In the genomic region with DNA sequence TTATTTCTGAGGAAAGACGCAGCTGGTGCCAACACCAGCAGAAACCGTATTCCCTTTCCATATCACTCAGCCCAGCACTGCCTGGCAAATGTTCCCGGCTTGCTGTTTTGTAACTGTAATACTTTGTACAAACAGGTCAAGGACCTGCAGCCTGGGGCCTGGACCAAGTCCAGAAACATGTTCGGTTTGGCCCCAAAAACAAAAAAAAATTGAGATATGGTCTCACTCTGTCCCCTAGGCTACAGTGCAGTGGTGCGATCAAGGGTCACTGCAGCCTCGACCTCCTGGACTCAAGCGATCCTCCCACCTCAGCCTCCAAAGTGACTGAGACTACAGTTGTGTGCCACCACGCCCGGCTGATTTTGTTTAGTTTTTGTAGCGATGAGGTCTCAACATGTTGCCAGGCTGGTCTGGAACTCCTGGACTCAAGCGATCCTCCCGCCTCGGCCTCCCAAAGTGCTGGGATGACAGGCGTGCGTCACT, we compare ENCODE assay signal across 1 cellular context.
TF ChIP-seq lines count a peak whose summit lies in the region.

No MANE protein-coding gene starts in this region.

TF ChIP-seq in HepG2, 621 proteins besides CTCF, POLR2A, EP300 and RAD21 (continued from another document and continues in another):
- TF ChIP-seq, protein P1, sequence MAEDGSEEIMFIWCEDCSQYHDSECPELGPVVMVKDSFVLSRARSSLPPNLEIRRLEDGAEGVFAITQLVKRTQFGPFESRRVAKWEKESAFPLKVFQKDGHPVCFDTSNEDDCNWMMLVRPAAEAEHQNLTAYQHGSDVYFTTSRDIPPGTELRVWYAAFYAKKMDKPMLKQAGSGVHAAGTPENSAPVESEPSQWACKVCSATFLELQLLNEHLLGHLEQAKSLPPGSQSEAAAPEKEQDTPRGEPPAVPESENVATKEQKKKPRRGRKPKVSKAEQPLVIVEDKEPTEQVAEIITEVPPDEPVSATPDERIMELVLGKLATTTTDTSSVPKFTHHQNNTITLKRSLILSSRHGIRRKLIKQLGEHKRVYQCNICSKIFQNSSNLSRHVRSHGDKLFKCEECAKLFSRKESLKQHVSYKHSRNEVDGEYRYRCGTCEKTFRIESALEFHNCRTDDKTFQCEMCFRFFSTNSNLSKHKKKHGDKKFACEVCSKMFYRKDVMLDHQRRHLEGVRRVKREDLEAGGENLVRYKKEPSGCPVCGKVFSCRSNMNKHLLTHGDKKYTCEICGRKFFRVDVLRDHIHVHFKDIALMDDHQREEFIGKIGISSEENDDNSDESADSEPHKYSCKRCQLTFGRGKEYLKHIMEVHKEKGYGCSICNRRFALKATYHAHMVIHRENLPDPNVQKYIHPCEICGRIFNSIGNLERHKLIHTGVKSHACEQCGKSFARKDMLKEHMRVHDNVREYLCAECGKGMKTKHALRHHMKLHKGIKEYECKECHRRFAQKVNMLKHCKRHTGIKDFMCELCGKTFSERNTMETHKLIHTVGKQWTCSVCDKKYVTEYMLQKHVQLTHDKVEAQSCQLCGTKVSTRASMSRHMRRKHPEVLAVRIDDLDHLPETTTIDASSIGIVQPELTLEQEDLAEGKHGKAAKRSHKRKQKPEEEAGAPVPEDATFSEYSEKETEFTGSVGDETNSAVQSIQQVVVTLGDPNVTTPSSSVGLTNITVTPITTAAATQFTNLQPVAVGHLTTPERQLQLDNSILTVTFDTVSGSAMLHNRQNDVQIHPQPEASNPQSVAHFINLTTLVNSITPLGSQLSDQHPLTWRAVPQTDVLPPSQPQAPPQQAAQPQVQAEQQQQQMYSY (CRISPR knock-in tag; IDR thresholded peaks at IDR 0.05) = no peak
- TF ChIP-seq ZNF644 (CRISPR knock-in tag; IDR thresholded peaks at IDR 0.05; ENCODE audit: low read depth) (no peak), ZBTB7B (CRISPR knock-in tag; IDR thresholded peaks at IDR 0.05) (no peak), PAX8 (CRISPR knock-in tag; IDR thresholded peaks at IDR 0.05; ENCODE audit: borderline replicate concordance) (no peak), EZH2 (conservative IDR thresholded peaks at IDR 0.05; ENCODE audit: low read depth, low read length) (no peak), FOXO1 (CRISPR knock-in tag; IDR thresholded peaks at IDR 0.05) (no peak), RFXANK (CRISPR knock-in tag; IDR thresholded peaks at IDR 0.05) (no peak), SNRNP70 (IDR thresholded peaks at IDR 0.05; ENCODE audit: low read depth, low read length) (no peak), ZNF792 (CRISPR knock-in tag; IDR thresholded peaks at IDR 0.05) (no peak), SMARCE1 (IDR thresholded peaks at IDR 0.05; ENCODE audit: borderline replicate concordance) (no peak), CHD4 (IDR thresholded peaks at IDR 0.05; ENCODE audit: borderline replicate concordance, low read length) (peak; percentile 75; the same call in 1 of the 2 replicates), SAFB2 (CRISPR knock-in tag; IDR thresholded peaks at IDR 0.05; ENCODE audit: borderline replicate concordance, low read depth) (no peak), ESRRA (CRISPR knock-in tag; IDR thresholded peaks at IDR 0.05; ENCODE audit: low read depth) (peak; percentile 66; the same call in 1 of the 2 replicates), KLF12 (CRISPR knock-in tag; IDR thresholded peaks at IDR 0.05; ENCODE audit: borderline replicate concordance) (no peak), RARA (CRISPR knock-in tag; IDR thresholded peaks at IDR 0.05) (peak; percentile 61; the same call in 1 of the 2 replicates), IRF2 (CRISPR knock-in tag; IDR thresholded peaks at IDR 0.05) (no peak), NR2F2 (IDR thresholded peaks at IDR 0.05; ENCODE audit: borderline replicate concordance, low read depth) (peak; percentile 60; the same call in 1 of the 2 replicates), CBFB (CRISPR knock-in tag; IDR thresholded peaks at IDR 0.05) (no peak), KDM1A (CRISPR knock-in tag; IDR thresholded peaks at IDR 0.05) (0 out of 2 replicates have a peak, but pooled peaks have one; percentile 42), SCMH1 (CRISPR knock-in tag; IDR thresholded peaks at IDR 0.05; ENCODE audit: borderline replicate concordance) (no peak), ZNF816 (CRISPR knock-in tag; IDR thresholded peaks at IDR 0.05; ENCODE audit: borderline replicate concordance) (no peak), ISX (CRISPR knock-in tag; conservative IDR thresholded peaks at IDR 0.05) (no peak)
- TF ChIP-seq, protein P2, sequence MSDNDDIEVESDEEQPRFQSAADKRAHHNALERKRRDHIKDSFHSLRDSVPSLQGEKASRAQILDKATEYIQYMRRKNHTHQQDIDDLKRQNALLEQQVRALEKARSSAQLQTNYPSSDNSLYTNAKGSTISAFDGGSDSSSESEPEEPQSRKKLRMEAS (IDR thresholded peaks at IDR 0.05) = no peak; the same call in 1 of the 2 replicates
- TF ChIP-seq, protein P3, sequence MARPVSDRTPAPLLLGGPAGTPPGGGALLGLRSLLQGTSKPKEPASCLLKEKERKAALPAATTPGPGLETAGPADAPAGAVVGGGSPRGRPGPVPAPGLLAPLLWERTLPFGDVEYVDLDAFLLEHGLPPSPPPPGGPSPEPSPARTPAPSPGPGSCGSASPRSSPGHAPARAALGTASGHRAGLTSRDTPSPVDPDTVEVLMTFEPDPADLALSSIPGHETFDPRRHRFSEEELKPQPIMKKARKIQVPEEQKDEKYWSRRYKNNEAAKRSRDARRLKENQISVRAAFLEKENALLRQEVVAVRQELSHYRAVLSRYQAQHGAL (CRISPR knock-in tag; IDR thresholded peaks at IDR 0.05; ENCODE audit: not compliant biosample characterization) = no peak
- TF ChIP-seq, protein P4, sequence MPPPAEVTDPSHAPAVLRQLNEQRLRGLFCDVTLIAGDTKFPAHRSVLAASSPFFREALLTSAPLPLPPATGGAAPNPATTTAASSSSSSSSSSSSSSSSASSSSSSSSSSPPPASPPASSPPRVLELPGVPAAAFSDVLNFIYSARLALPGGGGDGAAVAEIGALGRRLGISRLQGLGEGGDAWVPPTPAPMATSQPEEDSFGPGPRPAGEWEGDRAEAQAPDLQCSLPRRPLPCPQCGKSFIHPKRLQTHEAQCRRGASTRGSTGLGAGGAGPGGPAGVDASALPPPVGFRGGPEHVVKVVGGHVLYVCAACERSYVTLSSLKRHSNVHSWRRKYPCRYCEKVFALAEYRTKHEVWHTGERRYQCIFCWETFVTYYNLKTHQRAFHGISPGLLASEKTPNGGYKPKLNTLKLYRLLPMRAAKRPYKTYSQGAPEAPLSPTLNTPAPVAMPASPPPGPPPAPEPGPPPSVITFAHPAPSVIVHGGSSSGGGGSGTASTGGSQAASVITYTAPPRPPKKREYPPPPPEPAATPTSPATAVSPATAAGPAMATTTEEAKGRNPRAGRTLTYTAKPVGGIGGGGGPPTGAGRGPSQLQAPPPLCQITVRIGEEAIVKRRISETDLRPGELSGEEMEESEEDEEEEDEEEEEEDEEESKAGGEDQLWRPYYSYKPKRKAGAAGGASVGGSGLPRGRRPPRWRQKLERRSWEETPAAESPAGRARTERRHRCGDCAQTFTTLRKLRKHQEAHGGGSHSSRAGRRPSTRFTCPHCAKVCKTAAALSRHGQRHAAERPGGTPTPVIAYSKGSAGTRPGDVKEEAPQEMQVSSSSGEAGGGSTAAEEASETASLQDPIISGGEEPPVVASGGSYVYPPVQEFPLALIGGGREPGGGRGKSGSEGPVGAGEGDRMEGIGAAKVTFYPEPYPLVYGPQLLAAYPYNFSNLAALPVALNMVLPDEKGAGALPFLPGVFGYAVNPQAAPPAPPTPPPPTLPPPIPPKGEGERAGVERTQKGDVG (CRISPR knock-in tag; IDR thresholded peaks at IDR 0.05; ENCODE audit: borderline replicate concordance) = 0 out of 2 replicates have a peak, but pooled peaks have one; percentile 13
- TF ChIP-seq, protein P5, sequence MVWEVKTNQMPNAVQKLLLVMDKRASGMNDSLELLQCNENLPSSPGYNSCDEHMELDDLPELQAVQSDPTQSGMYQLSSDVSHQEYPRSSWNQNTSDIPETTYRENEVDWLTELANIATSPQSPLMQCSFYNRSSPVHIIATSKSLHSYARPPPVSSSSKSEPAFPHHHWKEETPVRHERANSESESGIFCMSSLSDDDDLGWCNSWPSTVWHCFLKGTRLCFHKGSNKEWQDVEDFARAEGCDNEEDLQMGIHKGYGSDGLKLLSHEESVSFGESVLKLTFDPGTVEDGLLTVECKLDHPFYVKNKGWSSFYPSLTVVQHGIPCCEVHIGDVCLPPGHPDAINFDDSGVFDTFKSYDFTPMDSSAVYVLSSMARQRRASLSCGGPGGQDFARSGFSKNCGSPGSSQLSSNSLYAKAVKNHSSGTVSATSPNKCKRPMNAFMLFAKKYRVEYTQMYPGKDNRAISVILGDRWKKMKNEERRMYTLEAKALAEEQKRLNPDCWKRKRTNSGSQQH (CRISPR knock-in tag; IDR thresholded peaks at IDR 0.05; ENCODE audit: low read depth) = no peak
- TF ChIP-seq, protein P6, sequence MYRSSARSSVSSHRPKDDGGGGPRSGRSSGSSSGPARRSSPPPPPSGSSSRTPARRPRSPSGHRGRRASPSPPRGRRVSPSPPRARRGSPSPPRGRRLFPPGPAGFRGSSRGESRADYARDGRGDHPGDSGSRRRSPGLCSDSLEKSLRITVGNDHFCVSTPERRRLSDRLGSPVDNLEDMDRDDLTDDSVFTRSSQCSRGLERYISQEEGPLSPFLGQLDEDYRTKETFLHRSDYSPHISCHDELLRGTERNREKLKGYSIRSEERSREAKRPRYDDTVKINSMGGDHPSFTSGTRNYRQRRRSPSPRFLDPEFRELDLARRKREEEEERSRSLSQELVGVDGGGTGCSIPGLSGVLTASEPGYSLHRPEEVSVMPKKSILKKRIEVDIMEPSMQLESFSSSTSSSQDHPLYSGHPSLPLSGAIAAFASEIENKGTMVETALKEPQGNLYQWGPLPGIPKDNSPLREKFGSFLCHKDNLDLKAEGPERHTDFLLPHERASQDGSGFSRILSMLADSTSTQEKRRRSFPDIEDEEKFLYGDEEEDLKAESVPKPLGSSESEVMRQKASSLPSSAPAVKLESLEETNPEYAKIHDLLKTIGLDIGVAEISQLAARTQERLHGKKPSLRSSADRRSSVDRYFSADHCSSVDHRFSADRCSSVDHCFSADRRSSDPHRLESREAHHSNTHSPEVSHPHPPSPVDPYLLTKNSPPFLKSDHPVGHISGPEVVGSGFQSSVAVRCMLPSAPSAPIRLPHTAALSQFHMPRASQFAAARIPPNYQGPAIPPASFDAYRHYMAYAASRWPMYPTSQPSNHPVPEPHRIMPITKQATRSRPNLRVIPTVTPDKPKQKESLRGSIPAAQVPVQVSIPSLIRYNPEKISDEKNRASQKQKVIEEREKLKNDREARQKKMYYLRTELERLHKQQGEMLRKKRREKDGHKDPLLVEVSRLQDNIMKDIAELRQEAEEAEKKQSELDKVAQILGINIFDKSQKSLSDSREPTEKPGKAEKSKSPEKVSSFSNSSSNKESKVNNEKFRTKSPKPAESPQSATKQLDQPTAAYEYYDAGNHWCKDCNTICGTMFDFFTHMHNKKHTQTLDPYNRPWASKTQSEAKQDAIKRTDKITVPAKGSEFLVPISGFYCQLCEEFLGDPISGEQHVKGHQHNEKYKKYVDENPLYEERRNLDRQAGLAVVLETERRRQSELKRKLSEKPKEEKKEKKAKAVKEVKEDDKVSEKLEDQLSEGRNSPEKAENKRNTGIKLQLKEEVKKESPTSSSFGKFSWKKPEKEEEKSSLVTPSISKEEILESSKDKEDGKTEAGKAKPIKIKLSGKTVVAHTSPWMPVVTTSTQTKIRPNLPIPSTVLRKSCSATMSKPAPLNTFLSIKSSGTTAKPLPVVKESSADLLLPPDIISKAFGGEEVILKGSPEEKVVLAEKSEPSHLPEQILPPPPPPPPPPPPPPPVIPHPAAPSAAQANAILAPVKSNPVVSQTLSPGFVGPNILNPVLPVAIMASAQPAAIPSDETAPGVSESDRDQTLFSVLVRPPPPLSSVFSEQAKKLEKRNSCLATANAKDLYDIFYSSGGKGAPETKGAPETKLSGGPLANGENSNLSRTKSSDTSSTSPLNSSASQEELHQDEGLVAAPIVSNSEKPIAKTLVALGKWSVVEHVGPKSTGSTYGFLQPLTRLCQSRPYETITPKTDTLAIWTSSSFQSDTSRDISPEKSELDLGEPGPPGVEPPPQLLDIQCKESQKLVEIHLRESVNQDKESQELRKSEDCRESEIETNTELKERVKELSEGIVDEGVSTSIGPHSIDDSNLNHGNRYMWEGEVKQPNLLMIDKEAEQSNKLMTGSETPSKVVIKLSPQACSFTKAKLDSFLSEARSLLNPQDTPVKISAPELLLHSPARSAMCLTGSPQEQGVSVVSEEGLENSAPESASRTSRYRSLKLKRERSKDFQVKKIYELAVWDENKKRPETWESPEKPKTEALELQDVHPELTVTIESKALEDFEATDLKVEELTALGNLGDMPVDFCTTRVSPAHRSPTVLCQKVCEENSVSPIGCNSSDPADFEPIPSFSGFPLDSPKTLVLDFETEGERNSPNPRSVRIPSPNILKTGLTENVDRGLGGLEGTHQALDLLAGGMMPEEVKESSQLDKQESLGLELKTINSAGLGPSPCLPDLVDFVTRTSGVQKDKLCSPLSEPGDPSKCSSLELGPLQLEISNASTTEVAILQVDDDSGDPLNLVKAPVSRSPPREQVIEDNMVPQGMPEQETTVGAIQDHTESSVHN (CRISPR knock-in tag; IDR thresholded peaks at IDR 0.05) = no peak
- TF ChIP-seq, protein P7, sequence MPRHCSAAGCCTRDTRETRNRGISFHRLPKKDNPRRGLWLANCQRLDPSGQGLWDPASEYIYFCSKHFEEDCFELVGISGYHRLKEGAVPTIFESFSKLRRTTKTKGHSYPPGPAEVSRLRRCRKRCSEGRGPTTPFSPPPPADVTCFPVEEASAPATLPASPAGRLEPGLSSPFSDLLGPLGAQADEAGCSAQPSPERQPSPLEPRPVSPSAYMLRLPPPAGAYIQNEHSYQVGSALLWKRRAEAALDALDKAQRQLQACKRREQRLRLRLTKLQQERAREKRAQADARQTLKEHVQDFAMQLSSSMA (CRISPR knock-in tag; IDR thresholded peaks at IDR 0.05) = no peak
- TF ChIP-seq, protein P8, sequence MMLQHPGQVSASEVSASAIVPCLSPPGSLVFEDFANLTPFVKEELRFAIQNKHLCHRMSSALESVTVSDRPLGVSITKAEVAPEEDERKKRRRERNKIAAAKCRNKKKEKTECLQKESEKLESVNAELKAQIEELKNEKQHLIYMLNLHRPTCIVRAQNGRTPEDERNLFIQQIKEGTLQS (CRISPR knock-in tag; IDR thresholded peaks at IDR 0.05) = no peak
- TF ChIP-seq, protein P9, sequence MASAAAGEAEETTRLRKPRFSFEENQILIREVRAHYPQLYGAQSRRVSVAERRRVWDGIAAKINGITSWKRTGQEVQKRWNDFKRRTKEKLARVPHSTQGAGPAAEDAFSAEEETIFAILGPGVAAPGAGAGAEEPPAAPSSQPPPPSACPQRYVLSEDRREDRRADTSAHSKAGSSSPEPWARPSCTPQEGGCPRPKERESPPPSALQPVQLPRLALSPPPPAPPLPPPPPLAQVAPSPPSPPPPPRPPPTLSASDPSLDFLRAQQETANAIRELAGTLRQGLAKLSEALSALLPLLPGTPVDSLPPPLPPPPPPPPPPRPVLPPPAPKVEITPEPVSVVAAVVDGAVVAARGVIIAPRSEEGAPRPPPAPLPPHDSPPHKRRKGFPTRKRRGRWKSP (CRISPR knock-in tag; IDR thresholded peaks at IDR 0.05) = peak; percentile 91
